Comparison of ENCODE assay signal across 13 cellular contexts in the genomic region with DNA sequence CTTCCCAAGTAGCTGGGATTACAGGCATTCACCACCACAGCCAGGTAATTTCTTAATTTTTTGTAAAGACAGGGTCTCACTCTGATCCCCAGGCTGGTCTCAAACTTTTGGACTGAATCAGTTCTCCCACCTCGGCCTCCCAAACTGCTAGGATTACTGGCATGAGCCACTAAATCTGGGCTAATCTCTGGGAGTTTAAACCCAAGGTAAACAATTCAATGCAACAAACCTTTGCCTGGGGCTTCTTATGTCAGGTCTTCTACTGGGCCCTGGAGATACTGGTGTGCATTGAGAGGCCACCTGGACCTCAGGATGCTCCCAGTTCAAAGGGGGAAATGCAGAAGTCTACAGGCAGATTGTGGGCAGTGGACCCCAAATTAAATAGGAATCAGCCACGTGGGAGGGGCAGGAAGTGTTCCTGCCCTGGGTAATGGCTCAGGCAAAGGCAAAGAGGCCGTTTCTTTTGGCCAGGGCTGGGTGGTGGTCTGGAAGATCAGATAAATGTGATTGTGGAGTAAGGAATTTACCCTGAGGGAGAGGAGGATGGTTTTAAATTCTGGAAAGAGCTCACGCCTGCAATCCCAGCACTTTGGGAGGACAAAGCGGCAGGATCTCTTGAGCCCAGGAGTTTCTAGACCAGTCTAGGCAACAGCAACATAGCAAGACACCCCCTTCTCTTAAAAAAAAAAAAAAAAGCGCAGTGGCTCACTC. TPM values are rescaled to one million over a fixed set of nuclear protein-coding genes. Genes with fewer than 3 reads are reported as not detected.
A peak's percentile ranks its signal among the peaks of the same experiment; 100 is the strongest.
DNase-seq lines count a peak whose midpoint lies in the region; ATAC-seq and TF ChIP-seq lines count a peak whose summit lies in the region.
"Had no signal": no experiment of that assay in that cellular context is flagged by ENCODE, and none has a peak within 500 bp of the region (broad histone marks: within the 10 kb centered on the region; RNA-seq: fewer than 3 reads in every experiment).

No MANE protein-coding gene starts in this region.

- peak overlapping the region; percentile 6 for H3K4me3 Mint-ChIP-seq in activated T-cell treated with anti-CD3 and anti-CD28 coated beads, Interleukin-2, amount 50 U/mL, for 24 hours
- peak overlapping the region; percentile 49 to 51 for H3K4me3 Mint-ChIP-seq in effector memory CD8-positive, alpha-beta T cell
- H3K4me3 Mint-ChIP-seq in progenitor cell of endocrine pancreas (ENCODE audit: low read depth), result peak overlapping the region; percentile 38

- H3K4me1 ChIP-seq in NT2/D1 (ENCODE audit: insufficient read depth, insufficient read length) (peaks cover 14% of the 10 kb centered on the region), esophagus squamous epithelium (peaks cover 9 to 17% (median 11%) of the 10 kb centered on the region in 3 donors)

- peaks cover 33% of the 10 kb centered on the region for H3K27me3 Mint-ChIP-seq in activated T-cell treated with anti-CD3 and anti-CD28 coated beads, Interleukin-2, amount 50 U/mL, for 24 hours
- peaks cover 14 to 36% of the 10 kb centered on the region in 2 donors for H3K27me3 Mint-ChIP-seq in effector memory CD8-positive, alpha-beta T cell
- peaks cover 16% of the 10 kb centered on the region for H3K27me3 Mint-ChIP-seq in progenitor cell of endocrine pancreas

- H3K27me3 ChIP-seq in NT2/D1 (ENCODE audit: insufficient read depth, insufficient read length), result no peaks in the 10 kb centered on the region
- peaks cover 0 to 45% (median 7%) of the 10 kb centered on the region in 4 donors for H3K27me3 ChIP-seq in esophagus squamous epithelium

- peak overlapping the region; percentile 26 for H3K9ac ChIP-seq in NT2/D1 (ENCODE audit: insufficient read length, low read depth)

- H3K4me1 Mint-ChIP-seq in activated T-cell treated with anti-CD3 and anti-CD28 coated beads, Interleukin-2, amount 50 U/mL, for 24 hours (ENCODE audit: low read depth), result peaks cover 9% of the 10 kb centered on the region
- H3K4me1 Mint-ChIP-seq in effector memory CD8-positive, alpha-beta T cell (ENCODE audit: low read depth in 2 of 2), result peaks cover 0 to 1% of the 10 kb centered on the region in 2 donors
- peaks cover 1% of the 10 kb centered on the region for H3K4me1 Mint-ChIP-seq in progenitor cell of endocrine pancreas (ENCODE audit: low read depth)

- H3K9me3 Mint-ChIP-seq in activated T-cell treated with anti-CD3 and anti-CD28 coated beads, Interleukin-2, amount 50 U/mL, for 24 hours, result no peaks in the 10 kb centered on the region
- H3K9me3 Mint-ChIP-seq in effector memory CD8-positive, alpha-beta T cell, result no peaks in the 10 kb centered on the region
- H3K9me3 Mint-ChIP-seq in progenitor cell of endocrine pancreas (ENCODE audit: low read depth), result no peaks in the 10 kb centered on the region

- H3K36me3 Mint-ChIP-seq in activated T-cell treated with anti-CD3 and anti-CD28 coated beads, Interleukin-2, amount 50 U/mL, for 24 hours (ENCODE audit: low read depth), result peaks cover 20% of the 10 kb centered on the region
- no peaks in the 10 kb centered on the region for H3K36me3 Mint-ChIP-seq in effector memory CD8-positive, alpha-beta T cell (ENCODE audit: insufficient read depth)
- no peaks in the 10 kb centered on the region for H3K36me3 Mint-ChIP-seq in progenitor cell of endocrine pancreas (ENCODE audit: insufficient read depth)

- H3K27ac Mint-ChIP-seq in activated T-cell treated with anti-CD3 and anti-CD28 coated beads, Interleukin-2, amount 50 U/mL, for 24 hours, result no peak overlapping the region
- no peak overlapping the region for H3K27ac Mint-ChIP-seq in effector memory CD8-positive, alpha-beta T cell
- H3K27ac Mint-ChIP-seq in progenitor cell of endocrine pancreas, result peak overlapping the region; percentile 38

- no peak for TF ChIP-seq CTCF in progenitor cell of endocrine pancreas (IDR thresholded peaks at IDR 0.05; ENCODE audit: unreplicated experiment)
- no peak for TF ChIP-seq CTCF in esophagus squamous epithelium (IDR thresholded peaks at IDR 0.05)

- no peak for DNase-seq in activated T-cell treated with anti-CD3 and anti-CD28 coated beads, Interleukin-2, amount 50 U/mL, for 24 hours
- no peak for DNase-seq in activated T-cell treated with anti-CD3 and anti-CD28 coated beads, Interleukin-2, amount 50 U/mL, for 1 hour
- DNase-seq in NT2/D1 (ENCODE audit: low read depth, low spot score), result peak; percentile 27
- no peak for DNase-seq in effector memory CD8-positive, alpha-beta T cell
- DNase-seq in progenitor cell of endocrine pancreas (ENCODE audit: low spot score, unreplicated experiment), result no peak
- DNase-seq in effector CD4-positive, alpha-beta T cell, result no peak
- DNase-seq in esophagus squamous epithelium (lab: John Stamatoyannopoulos, UW), result no peak
- DNase-seq in activated CD4-positive, alpha-beta T cell treated with anti-CD3 and anti-CD28 coated beads for 48 hours, result no peak
- DNase-seq: activated CD8-positive, alpha-beta memory T cell treated with anti-CD3 and anti-CD28 coated beads, Interleukin-2, amount 50 U/mL, for 48 hours; DMS 273 treated with DMSO at 0.1 percent for 48 hours; tibial artery had no signal

- H3K9me3 ChIP-seq in NT2/D1 (ENCODE audit: insufficient read depth, low read length) (no peaks in the 10 kb centered on the region), esophagus squamous epithelium (no peaks in the 10 kb centered on the region)
- H3K9me3 ChIP-seq: tibial artery had no signal

- no peak for TF ChIP-seq POLR2A in esophagus squamous epithelium (IDR thresholded peaks at IDR 0.05)

- WGBS in esophagus squamous epithelium, 2 donors, result 53 to 68% methylated on average over 5 to 6 of the region's 6 CpGs

- no peak for ATAC-seq in effector memory CD8-positive, alpha-beta T cell (replicated peaks)
- ATAC-seq: Right ventricle myocardium inferior had no signal

- H3K4me3 ChIP-seq in NT2/D1 (ENCODE audit: insufficient read length, low read depth), result no peak overlapping the region
- no peak overlapping the region for H3K4me3 ChIP-seq in esophagus squamous epithelium

- peaks cover 24% of the 10 kb centered on the region for H3K36me3 ChIP-seq in NT2/D1 (ENCODE audit: insufficient read depth, insufficient read length, low read length)
- no peaks in the 10 kb centered on the region for H3K36me3 ChIP-seq in esophagus squamous epithelium
- H3K36me3 ChIP-seq: tibial artery had no signal

- H3K27ac ChIP-seq in esophagus squamous epithelium, result no peak overlapping the region
- H3K27ac ChIP-seq: KMS-11, tibial artery had no signal

- intact Hi-C loops in esophagus squamous epithelium (cut with DNase I), result no loop called here

RNA-seq across cellular contexts. Expression of gene MYBL2, which starts 1.3 kb away (rescaled TPM):
- 43.3 and 44.4 TPM in 2 replicates for total RNA-seq in progenitor cell of endocrine pancreas
- 10 to 100 TPM in 2 of 4 donors, 1 to 10 TPM in 2; 3.1 to 19.9 (median 11.9) TPM for total RNA-seq in esophagus squamous epithelium
